In genomic region chr10:79226391-79227245, GRCh38 we compare ENCODE assay signal across 22 cellular contexts.
"Had no signal": no experiment of that assay in that cellular context is flagged by ENCODE, and none has a peak within 500 bp of the region (broad histone marks: within the 10 kb centered on the region; RNA-seq: fewer than 3 reads in every experiment).

No MANE protein-coding gene starts in this region.

- H3K27me3 ChIP-seq: brain microvascular endothelial cell, tibial artery had no signal

- H3K4me1 Mint-ChIP-seq: activated naive CD8-positive, alpha-beta T cell treated with anti-CD3 and anti-CD28 coated beads for 36 hours had no signal

- H3K9me3 ChIP-seq: tibial artery had no signal

- H3K27ac ChIP-seq: brain microvascular endothelial cell, coronary artery, parathyroid adenoma, tibial artery had no signal

- H3K9me3 Mint-ChIP-seq: activated B cell treated with CpG ODN at 0.5 μM for 24 hours; activated CD4-positive, alpha-beta memory T cell treated with anti-CD3 and anti-CD28 coated beads for 36 hours; activated naive CD8-positive, alpha-beta T cell treated with anti-CD3 and anti-CD28 coated beads for 36 hours; natural killer cell; T-helper 2 cell treated with Interferon-gamma antibody and Interleukin-4, amounts not matched to agents 5 μg/mL and 100 μg/mL, for 36 hours had no signal

- H3K27ac Mint-ChIP-seq: activated B cell treated with CpG ODN at 0.5 μM for 24 hours; activated CD4-positive, alpha-beta memory T cell treated with anti-CD3 and anti-CD28 coated beads for 36 hours; activated naive CD8-positive, alpha-beta T cell treated with anti-CD3 and anti-CD28 coated beads for 36 hours; T-helper 2 cell treated with Interferon-gamma antibody and Interleukin-4, amounts not matched to agents 5 μg/mL and 100 μg/mL, for 36 hours had no signal

- H3K4me3 Mint-ChIP-seq: activated B cell treated with CpG ODN at 0.5 μM for 24 hours; activated CD4-positive, alpha-beta memory T cell treated with anti-CD3 and anti-CD28 coated beads for 36 hours; activated naive CD8-positive, alpha-beta T cell treated with anti-CD3 and anti-CD28 coated beads for 36 hours; natural killer cell; T-helper 2 cell treated with Interferon-gamma antibody and Interleukin-4, amounts not matched to agents 5 μg/mL and 100 μg/mL, for 36 hours had no signal

- H3K9ac ChIP-seq: parathyroid adenoma had no signal

- ATAC-seq: natural killer cell; stimulated activated naive CD8-positive, alpha-beta T cell treated with anti-CD3 and anti-CD28 coated beads, Interleukin-15, Interleukin-2, amounts not matched to agents 100 U/mL and 50 U/mL, for 24 hours had no signal

- H3K27me3 Mint-ChIP-seq: activated CD4-positive, alpha-beta memory T cell treated with anti-CD3 and anti-CD28 coated beads for 36 hours; activated naive CD8-positive, alpha-beta T cell treated with anti-CD3 and anti-CD28 coated beads for 36 hours had no signal

- H3K4me3 ChIP-seq: coronary artery, lung, tibial artery had no signal

- H3K36me3 Mint-ChIP-seq: activated CD4-positive, alpha-beta memory T cell treated with anti-CD3 and anti-CD28 coated beads for 36 hours; activated naive CD8-positive, alpha-beta T cell treated with anti-CD3 and anti-CD28 coated beads for 36 hours; natural killer cell had no signal

- DNase-seq: activated B cell treated with CpG ODN at 0.5 μM for 24 hours; activated CD4-positive, alpha-beta memory T cell treated with anti-CD3 and anti-CD28 coated beads for 36 hours; activated CD4-positive, alpha-beta T cell treated with anti-CD3 and anti-CD28 coated beads for 4 hours; activated naive CD4-positive, alpha-beta T cell; activated naive CD8-positive, alpha-beta T cell treated with anti-CD3 and anti-CD28 coated beads for 36 hours; amygdala; brain microvascular endothelial cell; foreskin melanocyte; hypothalamus; islet precursor cell; natural killer cell; stimulated activated CD4-positive, alpha-beta T cell treated with anti-CD3 and anti-CD28 coated beads, Interleukin-12 subunit alpha, Interleukin-12 subunit beta, amount 100 ng/mL, for 4 hours; stimulated activated CD4-positive, alpha-beta T cell treated with anti-CD3 and anti-CD28 coated beads, Interleukin-1b, Interleukin-23, amount 100 ng/mL, for 48 hours; stimulated activated CD8-positive, alpha-beta memory T cell treated with anti-CD3 and anti-CD28 coated beads, Interleukin-4, amount 100 ng/mL, for 48 hours; stimulated activated naive CD8-positive, alpha-beta T cell treated with anti-CD3 and anti-CD28 coated beads, Interleukin-15, Interleukin-2, amounts not matched to agents 100 U/mL and 50 U/mL, for 24 hours; substantia nigra; tibial artery had no signal

- FAIRE-seq: urothelium cell line had no signal
